In the genomic region with DNA sequence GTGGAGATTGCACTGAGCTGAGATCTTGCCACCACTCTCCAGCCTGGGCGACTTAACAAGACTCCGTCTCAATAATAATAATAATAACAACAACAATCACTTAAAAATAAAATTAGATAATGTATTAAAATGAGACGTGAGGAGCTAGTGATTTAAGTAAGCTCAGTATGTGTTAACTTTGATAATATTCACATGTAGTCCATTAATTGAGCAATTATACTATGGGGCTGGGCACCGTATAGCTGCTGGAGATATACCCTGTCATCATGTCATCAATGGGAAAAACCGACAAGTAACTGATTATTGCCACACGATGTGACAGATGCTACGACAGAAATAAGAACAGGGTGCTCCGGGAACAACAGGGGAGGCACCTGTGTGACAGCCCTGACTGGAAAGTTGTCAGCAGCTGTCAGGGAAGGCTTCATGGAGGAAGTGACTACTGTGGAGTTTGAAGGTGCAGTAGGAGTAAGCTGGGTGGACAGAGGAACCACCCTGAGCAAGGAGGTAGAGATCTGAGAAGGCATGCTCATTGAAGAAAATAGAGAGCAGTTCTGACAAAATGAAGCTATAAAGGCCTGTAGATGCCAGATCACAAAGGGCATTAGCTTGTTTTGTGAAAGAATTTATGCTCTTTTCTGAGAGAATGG, we compare ENCODE assay signal across 8 cellular contexts. TPM values are rescaled to one million over a fixed set of nuclear protein-coding genes. Genes with fewer than 3 reads are reported as not detected.
DNase-seq lines count a peak whose midpoint lies in the region; ATAC-seq, FAIRE-seq and TF ChIP-seq lines count a peak whose summit lies in the region.

No MANE protein-coding gene starts in this region.

- H3K36me3 Mint-ChIP-seq in Calu3 (ENCODE audit: insufficient read depth, unreplicated experiment), result peaks cover 29% of the 10 kb centered on the region
- H3K36me3 Mint-ChIP-seq in effector memory CD8-positive, alpha-beta T cell (ENCODE audit: insufficient read depth), result no peaks in the 10 kb centered on the region

- H3K9me3 Mint-ChIP-seq in Calu3 (ENCODE audit: low read depth, unreplicated experiment), result no peaks in the 10 kb centered on the region
- no peaks in the 10 kb centered on the region for H3K9me3 Mint-ChIP-seq in effector memory CD8-positive, alpha-beta T cell

- H3K79me2 ChIP-seq in OCI-LY3 (ENCODE audit: low read length), result peaks cover 24% of the 10 kb centered on the region

- H3K4me3 ChIP-seq in OCI-LY3 (ENCODE audit: low read length) (peak overlapping the region; percentile 90), pancreas (no peak overlapping the region)

- H3K27me3 ChIP-seq in OCI-LY3 (ENCODE audit: low read depth, low read length) (no peaks in the 10 kb centered on the region), pancreas (no peaks in the 10 kb centered on the region)

- H3K9ac ChIP-seq in OCI-LY3 (ENCODE audit: low read length), result peak overlapping the region; percentile 70

- H2AFZ ChIP-seq in OCI-LY3 (ENCODE audit: low read depth, low read length), result peak overlapping the region; percentile 99

- no peaks in the 10 kb centered on the region for H3K27me3 Mint-ChIP-seq in Calu3 (ENCODE audit: unreplicated experiment)
- peaks cover 0 to 15% of the 10 kb centered on the region in 2 donors for H3K27me3 Mint-ChIP-seq in effector memory CD8-positive, alpha-beta T cell

- WGBS in pancreas, 2 donors, result 72 to 73% methylated on average over 8 of the region's 8 CpGs

- peak overlapping the region; percentile 94 for H3K4me2 ChIP-seq in OCI-LY3 (ENCODE audit: low read length)

- ATAC-seq in effector memory CD8-positive, alpha-beta T cell (replicated peaks), result no peak
- ATAC-seq in pancreas (no peak), sciatic nerve (no peak)

- TF ChIP-seq CTCF in Calu3 (IDR thresholded peaks at IDR 0.05; ENCODE audit: unreplicated experiment) (no peak), OCI-LY3 (IDR thresholded peaks at IDR 0.05; ENCODE audit: low read depth, low read length) (no peak), pancreas (IDR thresholded peaks at IDR 0.05) (no peak)

- H3K4me1 ChIP-seq in OCI-LY3 (ENCODE audit: low read length), result peaks cover 32% of the 10 kb centered on the region
- peaks cover 0 to 28% (median 7%) of the 10 kb centered on the region in 3 donors for H3K4me1 ChIP-seq in pancreas

- peak overlapping the region; percentile 92 for H3K4me3 Mint-ChIP-seq in Calu3 (ENCODE audit: low read depth, unreplicated experiment)
- H3K4me3 Mint-ChIP-seq in effector memory CD8-positive, alpha-beta T cell, result peak overlapping the region; percentile 92

- H3K4me1 Mint-ChIP-seq in Calu3 (ENCODE audit: low read depth, unreplicated experiment), result peaks cover 20% of the 10 kb centered on the region
- H3K4me1 Mint-ChIP-seq in effector memory CD8-positive, alpha-beta T cell (ENCODE audit: low read depth in 2 of 2), result peaks cover 7 to 16% of the 10 kb centered on the region in 2 donors

- H3K9me3 ChIP-seq in OCI-LY3 (ENCODE audit: insufficient read depth, low read length) (no peaks in the 10 kb centered on the region), pancreas (no peaks in the 10 kb centered on the region)

- intact Hi-C loops in Calu3 (cut with micrococcal nuclease; ENCODE audit: unreplicated experiment) (no loop called here), pancreas (cut with DNase I) (no loop called here), sciatic nerve (cut with DNase I) (no loop called here)

- no peaks in the 10 kb centered on the region for H3K36me3 ChIP-seq in OCI-LY3 (replicated peaks; ENCODE audit: low read depth, low read length)
- H3K36me3 ChIP-seq in pancreas, result no peaks in the 10 kb centered on the region

- peaks cover 7% of the 10 kb centered on the region; the same call in 1 of the 2 replicates for H4K20me1 ChIP-seq in OCI-LY3 (ENCODE audit: insufficient read depth, low read length)

- H3K27ac ChIP-seq in OCI-LY3 (ENCODE audit: low read length) (peak overlapping the region; percentile 26; the same call in 1 of the 2 replicates), pancreas (peak overlapping the region in 3 of 4 donors; percentile 51 to 98 (median 96))

- DNase-seq in Calu3 (no peak), pancreas (no peak), MV-4-11 (lab: John Stamatoyannopoulos, UW) (no peak), sciatic nerve (ENCODE audit: low spot score) (no peak)
- DNase-seq in effector memory CD8-positive, alpha-beta T cell, result no peak
- no peak for DNase-seq in activated CD8-positive, alpha-beta memory T cell treated with anti-CD3 and anti-CD28 coated beads for 24 hours
- DNase-seq in activated CD8-positive, alpha-beta memory T cell treated with anti-CD3 and anti-CD28 coated beads, Interleukin-2, amount 50 U/mL, for 4 hours, result no peak

- CTCF ChIA-PET in Calu3 (lab: Charles Lee), result interaction anchor here (1.0 to 1.6 kb wide), 2 partner anchors 10 to 68 kb away, joined by 4 to 5 read pairs; a partner anchor contains a TSS

- no peak for FAIRE-seq in pancreas (lab: Jason Lieb, UNC)

- no TSS peak for BruUV-seq in Calu3 (replicated peaks; lab: Mats Ljungman, UMichigan)

- peak overlapping the region; percentile 88 for H3K27ac Mint-ChIP-seq in Calu3 (ENCODE audit: unreplicated experiment)
- H3K27ac Mint-ChIP-seq in effector memory CD8-positive, alpha-beta T cell, result peak overlapping the region in 1 of 2 donors; percentile 85

RNA-seq across cellular contexts. Expression of a gene that starts 0.9 kb away (rescaled TPM):
- total RNA-seq in Calu3 (2022), result 27.6 and 30.3 TPM in 2 replicates
- total RNA-seq in pancreas, result 10 to 100 TPM in 1 of 6 donors, 1 to 10 TPM in 5; 3.5 to 10.3 (median 5.0) TPM
- 1 to 10 TPM; 2.7 to 4.7 TPM for polyA plus RNA-seq in pancreas
- 45.4 TPM for total RNA-seq in sciatic nerve
